8 cellular contexts compared by ENCODE assay signal in genomic region chr18:58045265-58046086, GRCh38. TPM values are rescaled to one million over a fixed set of nuclear protein-coding genes. Genes with fewer than 3 reads are reported as not detected.
DNase-seq lines count a peak whose midpoint lies in the region; ATAC-seq, FAIRE-seq and TF ChIP-seq lines count a peak whose summit lies in the region.

No MANE protein-coding gene starts in this region.

- peaks cover 14% of the 10 kb centered on the region for H3K27me3 Mint-ChIP-seq in stimulated activated naive CD8-positive, alpha-beta T cell treated with anti-CD3 and anti-CD28 coated beads, Interleukin-15, Interleukin-2, amounts not matched to agents 100 ng/mL and 50 ng/mL, for 24 hours

- 0 to 1% methylated on average over 13 to 20 of the region's 32 CpGs for WGBS in mesodermal cell (ENCODE audit: insufficient coverage in 2 of 2), 2 experiments

- TF ChIP-seq POLR2A in GM12892 (IDR thresholded peaks at IDR 0.05; ENCODE audit: low read depth, low read length), result no peak

- no peaks in the 10 kb centered on the region for H3K36me3 ChIP-seq in mesodermal cell (ENCODE audit: control insufficient read depth, insufficient read depth, low read length)

- DNase-seq in GM12892 (ENCODE audit: insufficient read length), result peak; percentile 14
- DNase-seq in NCI-H2107 treated with DMSO at 0.1 percent for 48 hours (lab: John Stamatoyannopoulos, UW; ENCODE audit: unreplicated experiment), result peak; percentile 85
- DNase-seq in activated CD4-positive, alpha-beta T cell treated with anti-CD3 and anti-CD28 coated beads, Interleukin-2, amount 50 U/mL, for 4 hours, result peak; percentile 21 to 37
- peak; percentile 3 for DNase-seq in effector CD4-positive, alpha-beta T cell
- DNase-seq in GM19238 (ENCODE audit: insufficient read length, low spot score), result no peak

- H3K4me1 ChIP-seq in mesodermal cell (ENCODE audit: control insufficient read depth, insufficient read depth, low read length, poor library complexity, severe bottlenecking), result peaks cover 17% of the 10 kb centered on the region

- no peak for ATAC-seq in GM21529 (IDR thresholded peaks at IDR 0.05; ENCODE audit: unreplicated experiment)

- no peaks in the 10 kb centered on the region for H3K9me3 ChIP-seq in mesodermal cell (ENCODE audit: control insufficient read depth, low read length)

- H3K4me3 Mint-ChIP-seq in stimulated activated naive CD8-positive, alpha-beta T cell treated with anti-CD3 and anti-CD28 coated beads, Interleukin-15, Interleukin-2, amounts not matched to agents 100 ng/mL and 50 ng/mL, for 24 hours, result peak overlapping the region; percentile 91

- H3K27ac ChIP-seq in mesodermal cell (ENCODE audit: low read depth, low read length, severe bottlenecking), result peak overlapping the region; percentile 58

- H3K4me3 ChIP-seq in mesodermal cell (ENCODE audit: extremely low read depth, insufficient read depth, low read length, poor library complexity, severe bottlenecking), result peak overlapping the region; percentile 76

- H3K27ac Mint-ChIP-seq in stimulated activated naive CD8-positive, alpha-beta T cell treated with anti-CD3 and anti-CD28 coated beads, Interleukin-15, Interleukin-2, amounts not matched to agents 100 ng/mL and 50 ng/mL, for 24 hours, result peak overlapping the region; percentile 64

- peaks cover 35% of the 10 kb centered on the region for H3K4me1 Mint-ChIP-seq in stimulated activated naive CD8-positive, alpha-beta T cell treated with anti-CD3 and anti-CD28 coated beads, Interleukin-15, Interleukin-2, amounts not matched to agents 100 ng/mL and 50 ng/mL, for 24 hours (ENCODE audit: low read depth)

- no peaks in the 10 kb centered on the region for H3K36me3 Mint-ChIP-seq in stimulated activated naive CD8-positive, alpha-beta T cell treated with anti-CD3 and anti-CD28 coated beads, Interleukin-15, Interleukin-2, amounts not matched to agents 100 ng/mL and 50 ng/mL, for 24 hours (ENCODE audit: low read depth)

- FAIRE-seq in GM12892 (lab: Jason Lieb, UNC), result no peak

- no peaks in the 10 kb centered on the region for H3K9me3 Mint-ChIP-seq in stimulated activated naive CD8-positive, alpha-beta T cell treated with anti-CD3 and anti-CD28 coated beads, Interleukin-15, Interleukin-2, amounts not matched to agents 100 ng/mL and 50 ng/mL, for 24 hours

RNA-seq across cellular contexts. Expression of gene NEDD4L, which starts 1.4 kb away (rescaled TPM):
- 19.9 TPM for polyA plus RNA-seq in GM12892 (2012; ENCODE audit: missing spikeins)
- 18.2 TPM for polyA plus RNA-seq in mesodermal cell (2013, experiment 1 of 2)
- polyA plus RNA-seq in mesodermal cell (2013, experiment 2 of 2), result 16.2 TPM
